Comparison of ENCODE assay signal across 1 cellular context in the genomic region with DNA sequence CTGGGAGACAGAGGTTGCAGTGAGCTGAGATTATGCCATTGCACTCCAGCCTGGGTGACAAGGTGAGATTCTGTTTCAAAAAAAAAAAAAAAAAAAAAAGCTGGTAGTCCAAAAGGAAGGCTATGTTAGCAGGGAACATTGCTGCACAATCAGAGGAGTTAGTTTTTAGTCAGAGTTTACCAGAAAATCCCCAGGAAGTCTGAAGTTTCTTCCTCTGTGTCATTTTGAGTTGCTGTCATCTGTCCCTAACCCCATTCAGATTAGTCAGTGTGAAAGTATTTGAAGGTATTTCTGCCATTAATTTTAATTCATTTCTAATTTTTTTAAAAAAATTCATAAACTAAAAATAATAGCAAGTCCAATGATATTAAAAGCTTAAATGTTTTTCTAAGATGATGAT.
TF ChIP-seq lines count a peak whose summit lies in the region.

No MANE protein-coding gene starts in this region.

TF ChIP-seq in HepG2, 621 proteins besides CTCF, POLR2A, EP300 and RAD21 (continued from another document):
- TF ChIP-seq, protein P1, sequence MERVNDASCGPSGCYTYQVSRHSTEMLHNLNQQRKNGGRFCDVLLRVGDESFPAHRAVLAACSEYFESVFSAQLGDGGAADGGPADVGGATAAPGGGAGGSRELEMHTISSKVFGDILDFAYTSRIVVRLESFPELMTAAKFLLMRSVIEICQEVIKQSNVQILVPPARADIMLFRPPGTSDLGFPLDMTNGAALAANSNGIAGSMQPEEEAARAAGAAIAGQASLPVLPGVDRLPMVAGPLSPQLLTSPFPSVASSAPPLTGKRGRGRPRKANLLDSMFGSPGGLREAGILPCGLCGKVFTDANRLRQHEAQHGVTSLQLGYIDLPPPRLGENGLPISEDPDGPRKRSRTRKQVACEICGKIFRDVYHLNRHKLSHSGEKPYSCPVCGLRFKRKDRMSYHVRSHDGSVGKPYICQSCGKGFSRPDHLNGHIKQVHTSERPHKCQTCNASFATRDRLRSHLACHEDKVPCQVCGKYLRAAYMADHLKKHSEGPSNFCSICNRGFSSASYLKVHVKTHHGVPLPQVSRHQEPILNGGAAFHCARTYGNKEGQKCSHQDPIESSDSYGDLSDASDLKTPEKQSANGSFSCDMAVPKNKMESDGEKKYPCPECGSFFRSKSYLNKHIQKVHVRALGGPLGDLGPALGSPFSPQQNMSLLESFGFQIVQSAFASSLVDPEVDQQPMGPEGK (CRISPR knock-in tag; IDR thresholded peaks at IDR 0.05) = no peak
- no peak for TF ChIP-seq KMT2B (CRISPR knock-in tag; IDR thresholded peaks at IDR 0.05)
- TF ChIP-seq SCMH1 (CRISPR knock-in tag; IDR thresholded peaks at IDR 0.05; ENCODE audit: borderline replicate concordance) = no peak
- TF ChIP-seq ZNF772 (CRISPR knock-in tag; IDR thresholded peaks at IDR 0.05) = no peak
- TF ChIP-seq, protein P2, sequence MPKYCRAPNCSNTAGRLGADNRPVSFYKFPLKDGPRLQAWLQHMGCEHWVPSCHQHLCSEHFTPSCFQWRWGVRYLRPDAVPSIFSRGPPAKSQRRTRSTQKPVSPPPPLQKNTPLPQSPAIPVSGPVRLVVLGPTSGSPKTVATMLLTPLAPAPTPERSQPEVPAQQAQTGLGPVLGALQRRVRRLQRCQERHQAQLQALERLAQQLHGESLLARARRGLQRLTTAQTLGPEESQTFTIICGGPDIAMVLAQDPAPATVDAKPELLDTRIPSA (CRISPR knock-in tag; IDR thresholded peaks at IDR 0.05; ENCODE audit: borderline replicate concordance) = no peak
- no peak for TF ChIP-seq SNAI1 (CRISPR knock-in tag; IDR thresholded peaks at IDR 0.05; ENCODE audit: borderline replicate concordance)
- no peak for TF ChIP-seq TSC22D2 (CRISPR knock-in tag; IDR thresholded peaks at IDR 0.05; ENCODE audit: borderline replicate concordance)
